ENCODE assay signal across 8 cellular contexts in the genomic region with DNA sequence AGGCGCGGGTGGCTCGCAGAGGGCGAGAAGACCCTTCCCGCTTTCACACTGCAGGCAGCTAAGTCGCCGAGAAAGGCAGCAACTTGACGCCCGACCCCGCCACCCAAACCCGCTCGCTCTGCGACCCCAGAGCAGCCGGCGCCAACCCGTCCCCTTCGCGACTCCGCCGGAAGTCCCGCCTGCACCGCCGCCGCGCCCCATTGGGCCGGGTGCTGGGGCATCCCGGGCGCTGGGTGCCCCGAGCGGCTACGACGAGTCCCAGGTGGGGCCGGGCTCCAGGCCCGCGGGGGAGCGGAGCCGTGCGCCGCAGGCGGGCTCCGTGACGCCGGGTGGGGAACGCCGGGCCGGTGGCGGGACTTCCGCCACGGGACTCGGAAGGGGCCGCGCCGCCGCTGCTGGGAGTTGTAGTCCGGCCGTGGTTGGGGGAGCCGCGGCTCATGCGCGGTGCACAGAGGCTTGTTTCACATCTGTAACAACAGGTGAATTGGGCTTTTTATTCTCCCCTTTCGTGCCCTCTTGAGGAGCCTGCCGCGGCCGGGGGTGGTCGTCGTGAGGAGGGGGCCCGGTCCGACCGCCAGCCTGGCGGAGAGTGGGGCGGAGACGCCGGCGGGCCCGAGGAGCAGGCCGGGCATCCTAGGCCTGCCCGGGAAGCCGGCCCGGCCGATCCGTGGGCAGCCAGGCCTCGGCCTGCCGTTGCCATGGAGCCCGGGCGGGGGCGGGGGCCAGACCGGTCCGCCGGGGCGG. TPM values are rescaled to one million over a fixed set of nuclear protein-coding genes. Genes with fewer than 3 reads are reported as not detected.
DNase-seq lines count a peak whose midpoint lies in the region; ATAC-seq and TF ChIP-seq lines count a peak whose summit lies in the region.

Gene DHX30 (plus strand): TSS at position 405 of the 744 bp plus-strand sequence. CDS start 7,546 bp downstream, outside the sequence.

- peak within 1 kb of the TSS; percentile 97 for H3K4me3 Mint-ChIP-seq in nephron progenitor cell
- H3K4me3 Mint-ChIP-seq in stimulated activated naive CD8-positive, alpha-beta T cell treated with anti-CD3 and anti-CD28 coated beads, Interleukin-15, Interleukin-2, amounts not matched to agents 100 ng/mL and 50 ng/mL, for 24 hours: peak within 1 kb of the TSS; percentile 91

- peaks cover 33% of the 10 kb centered on the region for H3K4me1 Mint-ChIP-seq in nephron progenitor cell
- H3K4me1 Mint-ChIP-seq in stimulated activated naive CD8-positive, alpha-beta T cell treated with anti-CD3 and anti-CD28 coated beads, Interleukin-15, Interleukin-2, amounts not matched to agents 100 ng/mL and 50 ng/mL, for 24 hours (ENCODE audit: low read depth): peaks cover 27% of the 10 kb centered on the region

- H3K27ac Mint-ChIP-seq in nephron progenitor cell: peak within 1 kb of the TSS; percentile 100
- H3K27ac Mint-ChIP-seq in stimulated activated naive CD8-positive, alpha-beta T cell treated with anti-CD3 and anti-CD28 coated beads, Interleukin-15, Interleukin-2, amounts not matched to agents 100 ng/mL and 50 ng/mL, for 24 hours: peak within 1 kb of the TSS; percentile 95

- H3K9me3 Mint-ChIP-seq in nephron progenitor cell: no peaks in the 10 kb centered on the region
- H3K9me3 Mint-ChIP-seq in stimulated activated naive CD8-positive, alpha-beta T cell treated with anti-CD3 and anti-CD28 coated beads, Interleukin-15, Interleukin-2, amounts not matched to agents 100 ng/mL and 50 ng/mL, for 24 hours: no peaks in the 10 kb centered on the region

- H3K27me3 Mint-ChIP-seq in nephron progenitor cell (ENCODE audit: low read depth, poor library complexity): no peaks in the 10 kb centered on the region
- no peaks in the 10 kb centered on the region for H3K27me3 Mint-ChIP-seq in stimulated activated naive CD8-positive, alpha-beta T cell treated with anti-CD3 and anti-CD28 coated beads, Interleukin-15, Interleukin-2, amounts not matched to agents 100 ng/mL and 50 ng/mL, for 24 hours

- DNase-seq in DMS79 (lab: John Stamatoyannopoulos, UW) (peak; percentile 45), HuH-7.5 (ENCODE audit: low spot score) (peak; percentile 88), SHP77 (lab: John Stamatoyannopoulos, UW) (peak; percentile 89 to 91), fibroblast of the aortic adventitia (ENCODE audit: low read depth) (peak; percentile 83), nephron progenitor cell (peak; percentile 88)
- peak; percentile 95 for DNase-seq in activated effector memory CD4-positive, alpha-beta T cell treated with anti-CD3 and anti-CD28 coated beads, Interleukin-2, amount 50 U/mL, for 16 hours

- ATAC-seq in GM21528 (IDR thresholded peaks at IDR 0.05; ENCODE audit: low FRiP score, unreplicated experiment): peak; percentile 82

- H3K36me3 Mint-ChIP-seq in nephron progenitor cell (ENCODE audit: low read depth): peaks cover 10% of the 10 kb centered on the region
- peaks cover 9% of the 10 kb centered on the region for H3K36me3 Mint-ChIP-seq in stimulated activated naive CD8-positive, alpha-beta T cell treated with anti-CD3 and anti-CD28 coated beads, Interleukin-15, Interleukin-2, amounts not matched to agents 100 ng/mL and 50 ng/mL, for 24 hours (ENCODE audit: low read depth)

- TF ChIP-seq CTCF in fibroblast of the aortic adventitia (IDR thresholded peaks at IDR 0.05; ENCODE audit: insufficient read depth, low read length) (no peak), nephron progenitor cell (IDR thresholded peaks at IDR 0.05) (no peak)

- H3K4me3 ChIP-seq in fibroblast of the aortic adventitia (ENCODE audit: low read depth, low read length): peak within 1 kb of the TSS; percentile 95

RNA-seq across cellular contexts. Expression of gene DHX30, which starts in this region (rescaled TPM):
- total RNA-seq in fibroblast of the aortic adventitia (ENCODE audit: low replicate concordance): 39.2 and 51.5 TPM in 2 replicates

Comparison
In these comparisons a context has a peak if more than half of its experiments do, and no peak if none do; other contexts are left out.
1. Peak in every context shown above with its lines: DNase-seq, ATAC-seq and H3K4me3 ChIP-seq.
2. DNase-seq: peak in every context shown above with its lines; median percentile 95 in activated effector memory CD4-positive, alpha-beta T cell treated with anti-CD3 and anti-CD28 coated beads, Interleukin-2, amount 50 U/mL, for 16 hours; 90 in SHP77; 88 in HuH-7.5; 88 in nephron progenitor cell; 83 in fibroblast of the aortic adventitia; 45 in DMS79.